ENCODE assay signal across 1 cellular context in the genomic region with DNA sequence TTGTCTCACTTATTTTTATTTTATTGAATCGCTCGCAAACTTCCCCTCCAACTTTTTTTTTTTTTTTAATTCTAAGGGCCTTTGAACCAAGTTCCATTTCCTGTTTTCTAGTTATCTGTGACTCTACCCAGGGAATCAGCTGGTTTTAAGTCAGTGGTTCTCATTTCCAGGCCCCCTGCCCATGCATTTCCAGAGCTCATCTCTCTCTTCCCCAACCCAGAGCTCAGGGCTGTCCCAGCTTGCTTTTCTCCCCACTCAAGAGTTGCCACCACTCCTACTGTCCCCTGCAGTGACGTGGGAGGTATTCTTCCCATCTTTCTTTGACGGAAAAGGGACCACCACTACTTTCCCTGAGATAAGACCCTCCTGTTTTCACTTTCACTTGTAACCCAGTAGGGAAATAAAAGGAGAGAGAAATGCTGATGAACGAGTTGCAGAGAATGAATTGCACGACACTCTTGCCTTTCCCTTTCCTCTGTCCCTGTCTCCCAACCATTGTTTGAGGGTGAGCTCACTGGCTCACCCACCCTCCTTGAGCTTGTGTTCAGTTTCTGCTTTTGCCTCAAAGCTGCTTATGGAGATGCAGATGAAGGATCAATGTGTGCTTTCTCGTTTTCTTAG.
TF ChIP-seq lines count a peak whose summit lies in the region.

No MANE protein-coding gene starts in this region.

TF ChIP-seq in K562, 482 proteins besides CTCF, POLR2A, EP300 and RAD21 (continued from another document):
- TF ChIP-seq DACH1 (IDR thresholded peaks at IDR 0.05; ENCODE audit: partially characterized antibody) (peak; percentile 21), CBFA2T3 (IDR thresholded peaks at IDR 0.05) (0 out of 2 replicates have a peak, but pooled peaks have one; percentile 2)
